Comparison of ENCODE assay signal across 35 cellular contexts in the genomic region with DNA sequence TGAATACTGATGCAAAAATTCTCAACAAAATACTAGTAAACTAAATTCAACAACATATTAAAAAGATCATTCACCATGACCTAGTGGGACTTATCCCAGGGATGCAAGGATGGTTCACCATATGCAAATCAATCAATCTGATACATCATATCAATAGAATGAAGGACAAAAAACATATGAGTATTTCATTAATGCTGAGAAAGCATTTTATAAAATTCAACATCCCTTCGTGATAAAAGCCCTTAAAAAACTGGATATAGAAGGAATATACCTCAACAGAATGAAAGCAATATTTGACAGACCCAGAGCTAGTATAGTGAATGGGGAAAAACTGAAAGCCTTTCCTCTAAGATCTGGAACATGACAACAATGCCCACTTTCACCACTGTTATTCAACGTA. TPM values are rescaled to one million over a fixed set of nuclear protein-coding genes. Genes with fewer than 3 reads are reported as not detected.
DNase-seq lines count a peak whose midpoint lies in the region; ATAC-seq, FAIRE-seq and TF ChIP-seq lines count a peak whose summit lies in the region.
"Had no signal": no experiment of that assay in that cellular context is flagged by ENCODE, and none has a peak within 500 bp of the region (broad histone marks: within the 10 kb centered on the region; RNA-seq: fewer than 3 reads in every experiment).

No MANE protein-coding gene starts in this region.

- H3K36me3 ChIP-seq in HepG2 (replicated peaks in 1 of 2; ENCODE audit: control insufficient read depth in 1 of 2, insufficient read depth in 2 of 2, low read length in 2 of 2) (no peaks in the 10 kb centered on the region), right lobe of liver (no peaks in the 10 kb centered on the region), IMR-90 (ENCODE audit: control insufficient read depth, insufficient read depth, low read length) (no peaks in the 10 kb centered on the region), K562 (ENCODE audit: control insufficient read depth, insufficient read depth, low read length) (no peaks in the 10 kb centered on the region)
- H3K36me3 ChIP-seq: BE2C; BLaER1; BLaER1 treated with 17β-estradiol and CSF1 and Interleukin-3, amounts not matched to agents 10 nM and 100 nM had no signal

- FAIRE-seq in HepG2 (lab: Jason Lieb, UNC) (no peak), A549 (lab: Jason Lieb, UNC) (no peak), K562 (lab: Jason Lieb, UNC) (no peak)
- FAIRE-seq: D721Med had no signal

- DNase-seq in HepG2 (ENCODE audit: low spot score) (no peak), right lobe of liver (no peak), A549 (ENCODE audit: low read depth in 1 of 2, low spot score in 1 of 2) (no peak), IMR-90 (no peak), K562 (ENCODE audit: extremely low read depth in 1 of 4, low spot score in 3 of 4) (no peak), putamen (ENCODE audit: low spot score) (no peak)
- DNase-seq in naive thymus-derived CD8-positive, alpha-beta T cell = no peak
- DNase-seq: 8988T; ACHN; AML-193; BE2C; C1 segment of cervical spinal cord; Caco-2; Calu3; CD4-positive, alpha-beta memory T cell; CD4-positive, alpha-beta T cell; CD4-positive, CD25-positive, alpha-beta regulatory T cell; CD8-positive, alpha-beta memory T cell; CD8-positive, alpha-beta T cell; COR-L47; DMS 273 treated with DMSO at 0.1 percent for 48 hours; DMS153; DMS53; DMS79; DMS79 treated with DMSO at 0.1 percent for 48 hours; DND-41; EL had no signal

- H3K18ac ChIP-seq in IMR-90 (ENCODE audit: low read depth, low read length) = no peak overlapping the region

- H3K9me3 ChIP-seq in HepG2 (ENCODE audit: low read length) (no peaks in the 10 kb centered on the region), right lobe of liver (no peaks in the 10 kb centered on the region), A549 (no peaks in the 10 kb centered on the region), IMR-90 (ENCODE audit: control insufficient read depth, insufficient read depth, low read length) (no peaks in the 10 kb centered on the region), K562 (replicated peaks; ENCODE audit: control insufficient read depth, insufficient read depth, low read depth, low read length) (no peaks in the 10 kb centered on the region)
- H3K9me3 ChIP-seq: BE2C, Caco-2 had no signal

- no peak overlapping the region for H4K91ac ChIP-seq in IMR-90 (ENCODE audit: insufficient read depth, low read depth, low read length)

- no peak overlapping the region for H2AK9ac ChIP-seq in IMR-90 (replicated peaks; ENCODE audit: low read depth, low read length, poor library complexity)

- H3K4me1 ChIP-seq in HepG2 (ENCODE audit: insufficient read depth, low read length) (peaks cover under 1% of the 10 kb centered on the region; the same call in 1 of the 2 replicates), right lobe of liver (no peaks in the 10 kb centered on the region), A549 (peaks cover 2% of the 10 kb centered on the region; the same call in 1 of the 3 replicates), IMR-90 (ENCODE audit: control insufficient read depth, insufficient read depth, low read length) (peaks cover 3% of the 10 kb centered on the region), K562 (replicated peaks in 1 of 2; ENCODE audit: control insufficient read depth in 2 of 2, insufficient read depth in 2 of 2, low read length in 2 of 2) (no peaks in the 10 kb centered on the region; a peak in 1 of 5 replicates)
- H3K4me1 ChIP-seq: BE2C; BLaER1 treated with 17β-estradiol and CSF1 and Interleukin-3, amounts not matched to agents 10 nM and 100 nM had no signal

- H3K56ac ChIP-seq in IMR-90 (ENCODE audit: extremely low read depth, insufficient read depth, low read length) = no peak overlapping the region

- no peak for TF ChIP-seq POLR2A in HepG2 (IDR thresholded peaks at IDR 0.05; ENCODE audit: insufficient read depth in 1 of 2, low read depth in 2 of 2, low read length in 2 of 2)
- no peak for TF ChIP-seq POLR2A in right lobe of liver (IDR thresholded peaks at IDR 0.05)
- TF ChIP-seq POLR2A in A549 (IDR thresholded peaks at IDR 0.05; ENCODE audit: low read length) = no peak
- TF ChIP-seq POLR2A in IMR-90 (IDR thresholded peaks at IDR 0.05; ENCODE audit: low read depth, low read length) = no peak
- TF ChIP-seq POLR2A in K562 (conservative IDR thresholded peaks at IDR 0.05) = no peak

- H4K8ac ChIP-seq in IMR-90 (ENCODE audit: low read depth in 2 of 2, low read length in 2 of 2) = no peak overlapping the region

- H2AFZ ChIP-seq in HepG2 (ENCODE audit: low read length) = no peak overlapping the region
- H2AFZ ChIP-seq in IMR-90 (replicated peaks; ENCODE audit: low read length, poor library complexity) = no peak overlapping the region
- H2AFZ ChIP-seq in K562 (ENCODE audit: low read depth, low read length) = no peak overlapping the region

- BruUV-seq in HepG2 (replicated peaks; lab: Mats Ljungman, UMichigan) (no TSS peak), IMR-90 (replicated peaks; lab: Mats Ljungman, UMichigan) (no TSS peak), K562 (replicated peaks; lab: Mats Ljungman, UMichigan) (no TSS peak)

- H3K27me3 Mint-ChIP-seq in naive thymus-derived CD8-positive, alpha-beta T cell = peaks cover 0 to 9% (median 2%) of the 10 kb centered on the region in 5 donors
- H3K27me3 Mint-ChIP-seq: B cell; CD4-positive, alpha-beta memory T cell; CD4-positive, alpha-beta T cell had no signal

- H4K20me1 ChIP-seq in HepG2 (ENCODE audit: insufficient read depth, low read length) (no peaks in the 10 kb centered on the region), IMR-90 (ENCODE audit: insufficient read depth, low read length) (no peaks in the 10 kb centered on the region), K562 (replicated peaks; ENCODE audit: control insufficient read depth, insufficient read depth, low read length) (no peaks in the 10 kb centered on the region)
- H4K20me1 ChIP-seq: BLaER1; BLaER1 treated with 17β-estradiol and CSF1 and Interleukin-3, amounts not matched to agents 10 nM and 100 nM had no signal

- no peak overlapping the region for H3K14ac ChIP-seq in IMR-90 (replicated peaks; ENCODE audit: low read depth, low read length)

- no peak for TF ChIP-seq RAD21 in HepG2 (CRISPR knock-in tag; IDR thresholded peaks at IDR 0.05)
- no peak for TF ChIP-seq RAD21 in A549 (conservative IDR thresholded peaks at IDR 0.05 in 1 of 2, IDR thresholded peaks at IDR 0.05 in 1 of 2)
- no peak for TF ChIP-seq RAD21 in IMR-90 (IDR thresholded peaks at IDR 0.05; ENCODE audit: low read length)
- TF ChIP-seq RAD21 in K562 (CRISPR knock-in tag; conservative IDR thresholded peaks at IDR 0.05 in 1 of 2, IDR thresholded peaks at IDR 0.05 in 1 of 2) = no peak

- H3K9ac ChIP-seq in HepG2 (ENCODE audit: insufficient read depth, low read depth, low read length) (no peak overlapping the region), IMR-90 (ENCODE audit: low read depth, low read length) (no peak overlapping the region), K562 (ENCODE audit: insufficient read depth in 1 of 2, low read depth in 2 of 2, low read length in 2 of 2) (no peak overlapping the region)
- H3K9ac ChIP-seq: BLaER1; BLaER1 treated with 17β-estradiol and CSF1 and Interleukin-3, amounts not matched to agents 10 nM and 100 nM had no signal

- H3K36me3 Mint-ChIP-seq in naive thymus-derived CD8-positive, alpha-beta T cell = peaks cover 0 to 17% (median 11%) of the 10 kb centered on the region in 3 donors
- H3K36me3 Mint-ChIP-seq: CD14-positive monocyte; CD4-positive, CD25-positive, alpha-beta regulatory T cell; CD8-positive, alpha-beta T cell had no signal

- no peak overlapping the region for H2BK20ac ChIP-seq in IMR-90 (ENCODE audit: low read depth, low read length)

- H3K4me2 ChIP-seq in HepG2 (ENCODE audit: low read depth, low read length) = no peak overlapping the region
- H3K4me2 ChIP-seq in A549 = no peak overlapping the region
- no peak overlapping the region for H3K4me2 ChIP-seq in IMR-90 (ENCODE audit: low read depth, low read length)
- H3K4me2 ChIP-seq in K562 (ENCODE audit: insufficient read depth, low read length) = no peak overlapping the region
- H3K4me2 ChIP-seq: BLaER1; BLaER1 treated with 17β-estradiol and CSF1 and Interleukin-3, amounts not matched to agents 10 nM and 100 nM had no signal

- POLR2A ChIA-PET in HepG2 (lab: Yijun Ruan, JAX) = no interaction called here
- POLR2A ChIA-PET in A549 (lab: Yijun Ruan, JAX) = no interaction called here
- POLR2A ChIA-PET in IMR-90 (lab: Charles Lee; ENCODE audit: unreplicated experiment) = no interaction called here
- POLR2A ChIA-PET in K562 (lab: Yijun Ruan, JAX) = no interaction called here
- POLR2A ChIA-PET in naive thymus-derived CD8-positive, alpha-beta T cell (lab: Charles Lee) = no interaction called here

- no peaks in the 10 kb centered on the region for H3K4me1 Mint-ChIP-seq in naive thymus-derived CD8-positive, alpha-beta T cell
- H3K4me1 Mint-ChIP-seq: B cell; CD14-positive monocyte; CD4-positive, alpha-beta memory T cell; CD4-positive, CD25-positive, alpha-beta regulatory T cell; CD8-positive, alpha-beta memory T cell had no signal

- H2AK5ac ChIP-seq in IMR-90 (ENCODE audit: low read depth, low read length) = no peak overlapping the region

- 0 out of 2 replicates have a peak, but pooled peaks cover 1% of the 10 kb centered on the region for H3K9me1 ChIP-seq in IMR-90 (ENCODE audit: insufficient read depth, low read length)
- H3K9me1 ChIP-seq in K562 (ENCODE audit: control insufficient read depth, insufficient read depth, low read length) = no peaks in the 10 kb centered on the region

- H2BK120ac ChIP-seq in IMR-90 (ENCODE audit: low read depth, low read length) = no peak overlapping the region

- no peak overlapping the region for H3K4ac ChIP-seq in IMR-90 (ENCODE audit: low read depth, low read length)

- no peaks in the 10 kb centered on the region for H3K27me3 ChIP-seq in HepG2 (ENCODE audit: control insufficient read depth in 1 of 2, insufficient read depth in 2 of 2, low read length in 2 of 2)
- H3K27me3 ChIP-seq in right lobe of liver = no peaks in the 10 kb centered on the region
- no peaks in the 10 kb centered on the region for H3K27me3 ChIP-seq in IMR-90 (ENCODE audit: control insufficient read depth, insufficient read depth, low read length)
- no peaks in the 10 kb centered on the region for H3K27me3 ChIP-seq in K562 (ENCODE audit: control insufficient read depth in 2 of 2, insufficient read depth in 2 of 2, low read length in 2 of 2)
- H3K27me3 ChIP-seq: BE2C; BLaER1; BLaER1 treated with 17β-estradiol and CSF1 and Interleukin-3, amounts not matched to agents 10 nM and 100 nM had no signal

- WGBS in HepG2 (ENCODE audit: low lambda C conversion rate) = 23% methylated on average over 2 of the region's 2 CpGs
- 64% methylated on average over 2 of the region's 2 CpGs for WGBS in right lobe of liver (ENCODE audit: insufficient coverage, low coverage, low lambda C conversion rate, missing lambda C conversion rate)
- 56% methylated on average over 2 of the region's 2 CpGs for WGBS in A549 (ENCODE audit: missing lambda C conversion rate)
- WGBS in IMR-90 (ENCODE audit: extremely low coverage in 2 of 2, insufficient read length in 1 of 2), 2 experiments = no CpG with 5 or more reads among the region's 2 CpGs
- WGBS in K562 (ENCODE audit: insufficient coverage, low coverage, missing lambda C conversion rate) = 12% methylated on average over 2 of the region's 2 CpGs

- H3K4me3 Mint-ChIP-seq in naive thymus-derived CD8-positive, alpha-beta T cell = no peak overlapping the region
- H3K4me3 Mint-ChIP-seq: B cell; CD14-positive monocyte; CD4-positive, alpha-beta memory T cell; CD4-positive, alpha-beta T cell; CD4-positive, CD25-positive, alpha-beta regulatory T cell; CD8-positive, alpha-beta memory T cell; CD8-positive, alpha-beta T cell had no signal

- TF ChIP-seq CTCF in HepG2 (CRISPR knock-in tag; IDR thresholded peaks at IDR 0.05) (no peak), right lobe of liver (IDR thresholded peaks at IDR 0.05) (no peak), A549 (IDR thresholded peaks at IDR 0.05) (no peak), IMR-90 (conservative IDR thresholded peaks at IDR 0.05; ENCODE audit: low read depth, low read length) (no peak), K562 (IDR thresholded peaks at IDR 0.05 in 2 of 3, conservative IDR thresholded peaks at IDR 0.05 in 1 of 3; ENCODE audit: insufficient read depth in 2 of 3, low read depth in 1 of 3, low read length in 3 of 3) (no peak)

- no peak overlapping the region for H4K5ac ChIP-seq in IMR-90 (ENCODE audit: low read depth, low read length)

- H3K79me2 ChIP-seq in HepG2 (ENCODE audit: insufficient read depth, low read length) = no peaks in the 10 kb centered on the region
- H3K79me2 ChIP-seq in K562 (ENCODE audit: control insufficient read depth, insufficient read depth, low read length) = no peaks in the 10 kb centered on the region

- H3K9me3 Mint-ChIP-seq in naive thymus-derived CD8-positive, alpha-beta T cell = peaks cover 6 to 25% (median 13%) of the 10 kb centered on the region in 9 donors

- intact Hi-C loops in HepG2 (cut with micrococcal nuclease; ENCODE audit: unreplicated experiment) = no loop called here
- intact Hi-C loops in right lobe of liver (cut with DNase I) = no loop called here
- intact Hi-C loops in IMR-90 (cut with micrococcal nuclease) = no loop called here
- intact Hi-C loops in K562 (cut with micrococcal nuclease) = no loop called here

- CTCF ChIA-PET in HepG2 (lab: Yijun Ruan, JAX; ENCODE audit: low intra/inter-chr PET ratio, low total read pairs) = no interaction called here
- CTCF ChIA-PET in A549 (lab: Yijun Ruan, JAX) = no interaction called here
- CTCF ChIA-PET in IMR-90 (lab: Yijun Ruan, JAX) = no interaction called here
- CTCF ChIA-PET in K562 (lab: Yijun Ruan, JAX; ENCODE audit: low intra/inter-chr PET ratio) = no interaction called here

- H2BK5ac ChIP-seq in IMR-90 (ENCODE audit: low read depth, low read length, poor library complexity, severe bottlenecking) = no peak overlapping the region

- no peak overlapping the region for H3K27ac Mint-ChIP-seq in naive thymus-derived CD8-positive, alpha-beta T cell
- H3K27ac Mint-ChIP-seq: B cell; CD14-positive monocyte; CD4-positive, alpha-beta memory T cell; CD4-positive, alpha-beta T cell; CD4-positive, CD25-positive, alpha-beta regulatory T cell; CD8-positive, alpha-beta memory T cell; CD8-positive, alpha-beta T cell had no signal

- H3K79me1 ChIP-seq in IMR-90 (ENCODE audit: low read depth in 1 of 2, low read length in 2 of 2) = no peaks in the 10 kb centered on the region

- in situ Hi-C loops in HepG2 (cut with HindIII; ENCODE audit: extremely low pct_ligation_motif_present, low pct_unique_long_range_greater_than_20kb) (no loop called here), IMR-90 (cut with MboI; ENCODE audit: low sequenced_read_pairs) (no loop called here), K562 (cut with MboI) (no loop called here)

- no peak overlapping the region for H3K23ac ChIP-seq in IMR-90 (ENCODE audit: low read depth, low read length)

- no peak overlapping the region for H2BK15ac ChIP-seq in IMR-90 (ENCODE audit: low read depth, low read length)

- H3K27ac ChIP-seq in HepG2 (ENCODE audit: extremely low read length, insufficient read depth, low read length) = no peak overlapping the region
- H3K27ac ChIP-seq in right lobe of liver = no peak overlapping the region
- no peak overlapping the region for H3K27ac ChIP-seq in A549
- no peak overlapping the region for H3K27ac ChIP-seq in IMR-90 (ENCODE audit: insufficient read depth, low read length)
- no peak overlapping the region for H3K27ac ChIP-seq in K562 (ENCODE audit: extremely low read depth, low read depth, low read length)
- H3K27ac ChIP-seq: 22Rv1; BLaER1; BLaER1 treated with 17β-estradiol and CSF1 and Interleukin-3, amounts not matched to agents 10 nM and 100 nM; C4-2B had no signal

- TF ChIP-seq EP300 in HepG2 (IDR thresholded peaks at IDR 0.05; ENCODE audit: low read depth in 2 of 2, low read length in 2 of 2) (no peak), HepG2 (CRISPR knock-in tag; IDR thresholded peaks at IDR 0.05; ENCODE audit: borderline replicate concordance) (no peak), A549 (IDR thresholded peaks at IDR 0.05) (no peak), K562 (IDR thresholded peaks at IDR 0.05; ENCODE audit: low read length) (no peak)

- dilution Hi-C loops in IMR-90 (cut with HindIII; ENCODE audit: low sequenced_read_pairs, unreplicated experiment) = no loop called here

- ATAC-seq in HepG2 (no peak), right lobe of liver (no peak), A549 (no peak), IMR-90 (ENCODE audit: low read depth) (no peak), K562 (no peak), HG03039 (IDR thresholded peaks at IDR 0.05; ENCODE audit: unreplicated experiment) (no peak)
- no peak for ATAC-seq in naive thymus-derived CD8-positive, alpha-beta T cell
- ATAC-seq: CD8-positive, alpha-beta T cell had no signal

- no peak overlapping the region for H3K4me3 ChIP-seq in HepG2 (replicated peaks in 1 of 3; ENCODE audit: insufficient read depth in 1 of 3, low read depth in 2 of 3, low read length in 3 of 3)
- H3K4me3 ChIP-seq in right lobe of liver = no peak overlapping the region
- no peak overlapping the region for H3K4me3 ChIP-seq in A549
- no peak overlapping the region for H3K4me3 ChIP-seq in IMR-90 (ENCODE audit: insufficient read depth, low read depth, low read length)
- no peak overlapping the region for H3K4me3 ChIP-seq in K562
- H3K4me3 ChIP-seq: BLaER1; BLaER1 treated with 17β-estradiol and CSF1 and Interleukin-3, amounts not matched to agents 10 nM and 100 nM had no signal

RNA-seq across cellular contexts. Expression of a gene that starts 43.0 kb away (rescaled TPM):
- total RNA-seq in HepG2 (2016; rRNA removed; fragmentation: Illumina TruSeq; extraction: Trizol) (1.7 and 3.0 TPM in 2 replicates), right lobe of liver (10 to 100 TPM in 2 of 6 experiments, 1 to 10 TPM in 4; 1.7 to 12.0 (median 8.7) TPM), IMR-90 (2012; rRNA removed) (283 and 326 TPM in 2 replicates), K562 (2014; rRNA removed) (0.41 TPM in 2 replicates), K562 (2014; rRNA removed; fragmentation: Illumina TruSeq; extraction: Trizol) (0.89 and 1.2 TPM in 2 replicates), K562 (2015; rRNA removed; fragmentation: Illumina TruSeq; extraction: Trizol) (0.83 and 1.1 TPM in 2 replicates), K562 (2021) (0.86 and 1.0 TPM in 2 replicates)
- 0.26 and 0.71 TPM in 2 replicates for total RNA-seq in HepG2 (2016; cell fraction: cytosol; rRNA removed; fragmentation: Illumina TruSeq; extraction: Trizol; ENCODE audit: low read depth)
- total RNA-seq in HepG2 (2016; cell fraction: insoluble cytoplasmic fraction; rRNA removed; fragmentation: Illumina TruSeq; extraction: Trizol) = 2.3 and 2.8 TPM in 2 replicates
- total RNA-seq in HepG2 (2016; cell fraction: membrane; rRNA removed; fragmentation: Illumina TruSeq; extraction: Trizol) = 0.83 and 1.2 TPM in 2 replicates
- total RNA-seq in HepG2 (2016; cell fraction: nucleus; rRNA removed; fragmentation: Illumina TruSeq; extraction: Trizol) = 5.1 and 6.3 TPM in 2 replicates
- polyA plus RNA-seq in HepG2 (2011; rRNA removed) (0.81 and 1.5 TPM in 2 replicates), A549 (2011; rRNA removed) (9.4 and 9.8 TPM in 2 replicates), A549 (2017; fragmentation: RNase III; extraction: RNeasy Plus Mini Kit Qiagen cat#74134 plus additional on column Dnase treatment) (6.3 to 7.4 TPM (median 6.5 TPM) in 3 replicates), IMR-90 (2012; rRNA removed) (130 and 134 TPM in 2 replicates), K562 (2011; rRNA removed) (0.31 and 0.77 TPM in 2 replicates), K562 (2014; fragmentation: Illumina TruSeq; extraction: Trizol) (0.48 and 0.76 TPM in 2 replicates), K562 (2014; fragmentation: Nextera tagmentation; extraction: Ambion mirVana) (under 1 TPM; 0.15 to 0.32 TPM), K562 (2014; rRNA removed) (0.60 and 1.0 TPM in 2 replicates)
- polyA plus RNA-seq in HepG2 (2011; cell fraction: cytosol; rRNA removed) = 0.67 and 0.86 TPM in 2 replicates
- 1.1 and 1.4 TPM in 2 replicates for polyA plus RNA-seq in HepG2 (2011; cell fraction: nucleus; rRNA removed)
- 0.33 and 0.64 TPM in 2 replicates for polyA plus RNA-seq in HepG2 (2012)
- polyA plus RNA-seq in HepG2 (2016; cell fraction: cytosol; fragmentation: Illumina TruSeq; extraction: Trizol; ENCODE audit: low read depth) = 0.17 and 0.28 TPM in 2 replicates
- 1.3 and 1.5 TPM in 2 replicates for polyA plus RNA-seq in HepG2 (2016; cell fraction: insoluble cytoplasmic fraction; fragmentation: Illumina TruSeq; extraction: Trizol; ENCODE audit: low read depth)
- polyA plus RNA-seq in HepG2 (2016; cell fraction: membrane; fragmentation: Illumina TruSeq; extraction: Trizol; ENCODE audit: low read depth) = 0.23 and 0.33 TPM in 2 replicates
- polyA plus RNA-seq in HepG2 (2016; cell fraction: nucleus; fragmentation: Illumina TruSeq; extraction: Trizol; ENCODE audit: insufficient read depth, low read depth) = 3.5 and 5.2 TPM in 2 replicates
- 3.2 and 11.1 TPM in 2 replicates for polyA minus RNA-seq in HepG2 (2011; rRNA and poly(A)+ RNA removed; ENCODE audit: low replicate concordance)
- 1.7 and 2.0 TPM in 2 replicates for polyA minus RNA-seq in HepG2 (2011; cell fraction: cytosol; rRNA and poly(A)+ RNA removed)
- 3.5 and 4.2 TPM in 2 replicates for polyA minus RNA-seq in HepG2 (2011; cell fraction: nucleus; rRNA and poly(A)+ RNA removed)
- polyA plus RNA-seq in A549 (2012; cell fraction: cytosol; rRNA removed) = 2.5 and 3.3 TPM in 2 replicates
- polyA plus RNA-seq in A549 (2012; cell fraction: nucleus; rRNA removed) = 10.8 and 12.6 TPM in 2 replicates
- polyA minus RNA-seq in A549 (2011; rRNA and poly(A)+ RNA removed) = 15.4 and 15.5 TPM in 2 replicates
- polyA plus RNA-seq in IMR-90 (2012; cell fraction: cytosol; rRNA removed) = 90.0 and 130 TPM in 2 replicates
- 150 and 261 TPM in 2 replicates for polyA plus RNA-seq in IMR-90 (2012; cell fraction: nucleus; rRNA removed; ENCODE audit: low replicate concordance)
- total RNA-seq in K562 (2011; cell fraction: chromatin; rRNA removed; ENCODE audit: low replicate concordance) = 1.00 and 3.4 TPM in 2 replicates
- 0.50 and 0.79 TPM in 2 replicates for total RNA-seq in K562 (2011; cell fraction: nucleolus; rRNA removed)
- 1.3 and 2.4 TPM in 2 replicates for total RNA-seq in K562 (2011; cell fraction: nucleoplasm; rRNA removed)
- 0.12 and 0.59 TPM in 2 replicates for polyA plus RNA-seq in K562 (2011; cell fraction: cytosol; rRNA removed)
- polyA plus RNA-seq in K562 (2011; cell fraction: nucleus; rRNA removed) = 0.98 and 2.2 TPM in 2 replicates
- polyA plus RNA-seq in K562 (2012) = 0.27 and 0.32 TPM in 2 replicates
- polyA minus RNA-seq in K562 (2011; rRNA and poly(A)+ RNA removed) = 1.5 and 2.1 TPM in 2 replicates
- polyA minus RNA-seq in K562 (2011; cell fraction: cytosol; rRNA and poly(A)+ RNA removed) = 0.18 and 0.29 TPM in 2 replicates
- 1.5 and 4.7 TPM in 2 replicates for polyA minus RNA-seq in K562 (2011; cell fraction: nucleus; rRNA and poly(A)+ RNA removed)
- total RNA-seq in naive thymus-derived CD8-positive, alpha-beta T cell = under 1 TPM; 0.08 to 0.21 TPM
- under 1 TPM in 1 of 3 donors, not detected in 2; 0.01 TPM for polyA plus RNA-seq in naive thymus-derived CD8-positive, alpha-beta T cell
- polyA plus RNA-seq: CD14-positive monocyte; CD4-positive, alpha-beta memory T cell; CD4-positive, CD25-positive, alpha-beta regulatory T cell had no signal

Comparison
In these comparisons a context has a peak if more than half of its experiments do, and no peak if none do; other contexts are left out.
1. RNA of a gene that starts 43.0 kb away (total RNA-seq): 283 to 326 TPM in IMR-90; 1.7 to 12.0 TPM in right lobe of liver, 0.26 to 6.3 TPM in HepG2, 0.41 to 3.4 TPM in K562 and 0.08 to 0.21 TPM in naive thymus-derived CD8-positive, alpha-beta T cell; every median in the first group is over 10 times any median in the second.